Comparison of ENCODE assay signal across 2 cellular contexts in genomic region chr3:77837626-77838025, GRCh38.
TF ChIP-seq lines count a peak whose summit lies in the region.

No MANE protein-coding gene starts in this region.

TF ChIP-seq in HEK293, 187 proteins besides CTCF, POLR2A, EP300 and RAD21 (continued from another document and continues in another):
- TF ChIP-seq ZNF112 (tag by site-specific recombination; IDR thresholded peaks at IDR 0.05) (0 out of 2 replicates have a peak, but pooled peaks have one; percentile 18), ZNF777 (tag by site-specific recombination; IDR thresholded peaks at IDR 0.05; ENCODE audit: borderline replicate concordance) (no peak), ZNF335 (tag by site-specific recombination; conservative IDR thresholded peaks at IDR 0.05) (no peak), IKZF3 (tag by site-specific recombination; IDR thresholded peaks at IDR 0.05) (no peak), ZNF221 (tag by site-specific recombination; IDR thresholded peaks at IDR 0.05; ENCODE audit: borderline replicate concordance) (no peak), ZNF626 (tag by site-specific recombination; IDR thresholded peaks at IDR 0.05) (0 out of 2 replicates have a peak, but pooled peaks have one; percentile 43), KLF10 (tag by site-specific recombination; IDR thresholded peaks at IDR 0.05) (peak; percentile 62), ZNF146 (tag by site-specific recombination; IDR thresholded peaks at IDR 0.05) (no peak), ZNF658 (tag by site-specific recombination; IDR thresholded peaks at IDR 0.05) (no peak), ZNF184 (tag by site-specific recombination; IDR thresholded peaks at IDR 0.05) (peak; percentile 67; the same call in 1 of the 2 replicates), ZNF37A (tag by site-specific recombination; IDR thresholded peaks at IDR 0.05) (peak; percentile 54), ZNF449 (tag by site-specific recombination; IDR thresholded peaks at IDR 0.05) (no peak), PBX3 (CRISPR knock-in tag; IDR thresholded peaks at IDR 0.05) (no peak), ZNF544 (tag by site-specific recombination; IDR thresholded peaks at IDR 0.05) (peak; percentile 68; the same call in 1 of the 2 replicates), ZNF555 (tag by site-specific recombination; conservative IDR thresholded peaks at IDR 0.05) (no peak), ZBTB1 (tag by site-specific recombination; IDR thresholded peaks at IDR 0.05) (no peak), ZFP69B (tag by site-specific recombination; IDR thresholded peaks at IDR 0.05) (no peak), ZNF311 (tag by site-specific recombination; IDR thresholded peaks at IDR 0.05; ENCODE audit: borderline replicate concordance) (no peak), ZNF610 (tag by site-specific recombination; IDR thresholded peaks at IDR 0.05; ENCODE audit: borderline replicate concordance) (no peak), ZNF324 (tag by site-specific recombination; IDR thresholded peaks at IDR 0.05) (no peak), ZNF391 (tag by site-specific recombination; IDR thresholded peaks at IDR 0.05; ENCODE audit: borderline replicate concordance, low read depth) (no peak), ZNF549 (tag by site-specific recombination; IDR thresholded peaks at IDR 0.05) (0 out of 2 replicates have a peak, but pooled peaks have one; percentile 32), ZNF624 (tag by site-specific recombination; IDR thresholded peaks at IDR 0.05) (no peak), ZNF132 (tag by site-specific recombination; IDR thresholded peaks at IDR 0.05; ENCODE audit: borderline replicate concordance) (0 out of 2 replicates have a peak, but pooled peaks have one; percentile 36), ZBTB6 (tag by site-specific recombination; IDR thresholded peaks at IDR 0.05) (no peak), HOXD13 (CRISPR knock-in tag; IDR thresholded peaks at IDR 0.05; ENCODE audit: borderline replicate concordance) (no peak)
- TF ChIP-seq, protein P1, sequence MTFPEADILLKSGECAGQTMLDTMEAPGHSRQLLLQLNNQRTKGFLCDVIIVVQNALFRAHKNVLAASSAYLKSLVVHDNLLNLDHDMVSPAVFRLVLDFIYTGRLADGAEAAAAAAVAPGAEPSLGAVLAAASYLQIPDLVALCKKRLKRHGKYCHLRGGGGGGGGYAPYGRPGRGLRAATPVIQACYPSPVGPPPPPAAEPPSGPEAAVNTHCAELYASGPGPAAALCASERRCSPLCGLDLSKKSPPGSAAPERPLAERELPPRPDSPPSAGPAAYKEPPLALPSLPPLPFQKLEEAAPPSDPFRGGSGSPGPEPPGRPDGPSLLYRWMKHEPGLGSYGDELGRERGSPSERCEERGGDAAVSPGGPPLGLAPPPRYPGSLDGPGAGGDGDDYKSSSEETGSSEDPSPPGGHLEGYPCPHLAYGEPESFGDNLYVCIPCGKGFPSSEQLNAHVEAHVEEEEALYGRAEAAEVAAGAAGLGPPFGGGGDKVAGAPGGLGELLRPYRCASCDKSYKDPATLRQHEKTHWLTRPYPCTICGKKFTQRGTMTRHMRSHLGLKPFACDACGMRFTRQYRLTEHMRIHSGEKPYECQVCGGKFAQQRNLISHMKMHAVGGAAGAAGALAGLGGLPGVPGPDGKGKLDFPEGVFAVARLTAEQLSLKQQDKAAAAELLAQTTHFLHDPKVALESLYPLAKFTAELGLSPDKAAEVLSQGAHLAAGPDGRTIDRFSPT (tag by site-specific recombination; IDR thresholded peaks at IDR 0.05): no peak

TF ChIP-seq in K562, 482 proteins besides CTCF, POLR2A, EP300 and RAD21 (continued from another document):
- TF ChIP-seq ZNF449 (CRISPR knock-in tag; IDR thresholded peaks at IDR 0.05) (no peak), SMAD1 (IDR thresholded peaks at IDR 0.05; ENCODE audit: low read depth, low read length, partially characterized antibody) (peak; percentile 44), EP400 (IDR thresholded peaks at IDR 0.05) (no peak), SRSF7 (optimal IDR thresholded peaks at IDR 0.05; ENCODE audit: low read depth, low read length) (no peak), ZNF780A (CRISPR knock-in tag; IDR thresholded peaks at IDR 0.05) (no peak), DIDO1 (tag; IDR thresholded peaks at IDR 0.05; ENCODE audit: low read depth) (no peak), KDM4B (IDR thresholded peaks at IDR 0.05; ENCODE audit: borderline replicate concordance in 2 of 2, low read depth in 1 of 2) (no peak), ZNF589 (CRISPR knock-in tag; IDR thresholded peaks at IDR 0.05; ENCODE audit: low read depth) (no peak), FOXM1 (IDR thresholded peaks at IDR 0.05; ENCODE audit: low read depth) (no peak), FOXM1 (CRISPR knock-in tag; IDR thresholded peaks at IDR 0.05; ENCODE audit: low read depth) (no peak), EHMT2 (IDR thresholded peaks at IDR 0.05) (no peak), RBFOX2 (IDR thresholded peaks at IDR 0.05; ENCODE audit: low read depth, low read length) (no peak), TCF3 (CRISPR knock-in tag; IDR thresholded peaks at IDR 0.05) (no peak)
- TF ChIP-seq, protein P2, sequence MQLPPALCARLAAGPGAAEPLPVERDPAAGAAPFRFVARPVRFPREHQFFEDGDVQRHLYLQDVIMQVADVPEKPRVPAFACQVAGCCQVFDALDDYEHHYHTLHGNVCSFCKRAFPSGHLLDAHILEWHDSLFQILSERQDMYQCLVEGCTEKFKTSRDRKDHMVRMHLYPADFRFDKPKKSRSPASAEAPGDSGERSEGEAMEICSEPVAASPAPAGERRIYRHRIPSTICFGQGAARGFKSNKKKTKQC (CRISPR knock-in tag; IDR thresholded peaks at IDR 0.05): no peak
